In genomic region chr10:124357583-124357930, GRCh38 we compare ENCODE assay signal across 17 cellular contexts.
DNase-seq lines count a peak whose midpoint lies in the region; ATAC-seq, FAIRE-seq and TF ChIP-seq lines count a peak whose summit lies in the region.
"Had no signal": no experiment of that assay in that cellular context is flagged by ENCODE, and none has a peak within 500 bp of the region (broad histone marks: within the 10 kb centered on the region; RNA-seq: fewer than 3 reads in every experiment).

No MANE protein-coding gene starts in this region.

- H2BK120ac ChIP-seq in H1 (replicated peaks; ENCODE audit: low read depth, low read length) (no peak overlapping the region), mesenchymal stem cell (ENCODE audit: low read depth, low read length) (no peak overlapping the region)

- H4K91ac ChIP-seq in H1 (replicated peaks; ENCODE audit: insufficient read length, low read length): peak overlapping the region; percentile 6
- H4K91ac ChIP-seq in mesenchymal stem cell (ENCODE audit: low read length): peak overlapping the region; percentile 4

- no peaks in the 10 kb centered on the region for H3K36me3 ChIP-seq in H1 (ENCODE audit: control insufficient read depth in 2 of 4, insufficient read depth in 4 of 4, low read length in 3 of 4)
- H3K36me3 ChIP-seq in mesenchymal stem cell (ENCODE audit: control insufficient read depth in 1 of 2, insufficient read depth in 2 of 2, low read depth in 1 of 2, low read length in 2 of 2): no peaks in the 10 kb centered on the region

- H4K5ac ChIP-seq in H1 (ENCODE audit: insufficient read length, low read depth, low read length): no peak overlapping the region

- H3K9me3 ChIP-seq in H1 (ENCODE audit: insufficient read depth in 2 of 2, low read depth in 1 of 2, low read length in 1 of 2) (no peaks in the 10 kb centered on the region), mesenchymal stem cell (ENCODE audit: control insufficient read depth, low read length) (peaks cover 8% of the 10 kb centered on the region)

- H3K56ac ChIP-seq in H1 (replicated peaks; ENCODE audit: insufficient read length, low read depth, low read length): no peak overlapping the region

- H3K14ac ChIP-seq in H1 (ENCODE audit: insufficient read length) (no peak overlapping the region), mesenchymal stem cell (ENCODE audit: low read length in 2 of 2) (no peak overlapping the region)

- TF ChIP-seq RAD21 in H1 (IDR thresholded peaks at IDR 0.05 in 1 of 2, conservative IDR thresholded peaks at IDR 0.05 in 1 of 2; ENCODE audit: low read depth in 2 of 2, low read length in 2 of 2): no peak

- no peak overlapping the region for H2AFZ ChIP-seq in H1 (ENCODE audit: low read length)
- H2AFZ ChIP-seq in mesenchymal stem cell (ENCODE audit: low read depth, low read length): no peak overlapping the region

- peaks cover 0 to 2% (median 0%) of the 10 kb centered on the region in 4 experiments; a peak in 1 of 7 replicates for H3K27me3 ChIP-seq in H1 (replicated peaks in 1 of 4; ENCODE audit: control insufficient read depth in 3 of 4, extremely low read depth in 1 of 4, insufficient read depth in 3 of 4, low read length in 3 of 4)
- H3K27me3 ChIP-seq in mesenchymal stem cell (ENCODE audit: control insufficient read depth in 1 of 2, insufficient read depth in 1 of 2, low read length in 2 of 2): peaks cover 0 to 5% of the 10 kb centered on the region in 2 experiments

- H3K27ac ChIP-seq in RWPE1 (peak overlapping the region; percentile 83), H1 (ENCODE audit: low read depth, low read length) (no peak overlapping the region), mesenchymal stem cell (ENCODE audit: low read length, poor library complexity, severe bottlenecking) (no peak overlapping the region)

- H3K4me2 ChIP-seq in H1 (ENCODE audit: insufficient read depth in 1 of 2, low read depth in 2 of 2, low read length in 2 of 2): no peak overlapping the region
- no peak overlapping the region for H3K4me2 ChIP-seq in mesenchymal stem cell (ENCODE audit: low read length, poor library complexity, severe bottlenecking)

- H2AK5ac ChIP-seq in H1 (ENCODE audit: low read depth, low read length): no peak overlapping the region
- H2AK5ac ChIP-seq in mesenchymal stem cell (ENCODE audit: low read length, severe bottlenecking): peak overlapping the region; percentile 51

- no peak overlapping the region for H3K4ac ChIP-seq in H1 (replicated peaks; ENCODE audit: insufficient read length, low read depth, low read length)
- H3K4ac ChIP-seq in mesenchymal stem cell (ENCODE audit: low read depth in 1 of 2, low read length in 2 of 2): no peak overlapping the region

- H4K8ac ChIP-seq in H1 (ENCODE audit: extremely low read depth, insufficient read depth, low read length) (no peak overlapping the region), mesenchymal stem cell (ENCODE audit: low read length) (no peak overlapping the region)

- H2BK15ac ChIP-seq in H1 (ENCODE audit: low read length): no peak overlapping the region
- no peak overlapping the region for H2BK15ac ChIP-seq in mesenchymal stem cell (ENCODE audit: low read depth, poor library complexity, severe bottlenecking)

- CTCF ChIA-PET in RWPE1 (lab: Yijun Ruan, JAX): interaction anchor here (0.7 kb wide), 1 partner anchor 9 kb away, joined by 3 read pairs; no protein-coding TSS in a partner anchor
- CTCF ChIA-PET in H1 (lab: Charles Lee; ENCODE audit: partially characterized antibody): interaction anchor here (0.6 to 1.5 kb wide), 7 partner anchors 9 to 424 kb away, joined by 3 to 4 read pairs (median 3); no protein-coding TSS in a partner anchor
- CTCF ChIA-PET in WTC11 (lab: Charles Lee): interaction anchor here (1.0 to 1.8 kb wide), 2 partner anchors 9 to 31 kb away, joined by 4 to 7 read pairs; no protein-coding TSS in a partner anchor

- peaks cover 0 to 7% (median 1%) of the 10 kb centered on the region in 4 experiments; a peak in 5 of 7 replicates for H3K4me1 ChIP-seq in H1 (replicated peaks in 1 of 4; ENCODE audit: control insufficient read depth in 3 of 4, insufficient read depth in 4 of 4, low read length in 3 of 4)
- H3K4me1 ChIP-seq in mesenchymal stem cell (ENCODE audit: control insufficient read depth, insufficient read depth, low read depth, low read length): peaks cover 4% of the 10 kb centered on the region

- H2BK12ac ChIP-seq in H1 (ENCODE audit: low read depth, low read length): no peak overlapping the region
- peak overlapping the region in 1 of 2 experiments; percentile 42 for H2BK12ac ChIP-seq in mesenchymal stem cell (ENCODE audit: low read length in 2 of 2)

- no peak for TF ChIP-seq EP300 in H1 (IDR thresholded peaks at IDR 0.05; ENCODE audit: borderline replicate concordance in 1 of 2, low read depth in 2 of 2, low read length in 2 of 2)

- ATAC-seq in WTC11 (no peak), HG02970 (IDR thresholded peaks at IDR 0.05; ENCODE audit: low FRiP score, unreplicated experiment) (no peak)
- ATAC-seq: Right ventricle myocardium inferior had no signal

- no peaks in the 10 kb centered on the region; the same call in 1 of the 2 replicates for H3K27me3 Mint-ChIP-seq in WTC11 (ENCODE audit: low read depth)

- H3K4me3 Mint-ChIP-seq in WTC11: no peak overlapping the region

- H3K79me2 ChIP-seq in H1 (ENCODE audit: control insufficient read depth in 1 of 2, insufficient read depth in 2 of 2, low read length in 2 of 2): no peaks in the 10 kb centered on the region

- DNase-seq in RWPE1 (ENCODE audit: low spot score) (no peak), H1 (ENCODE audit: low read depth in 1 of 2, low spot score in 2 of 2) (no peak), mesenchymal stem cell (no peak), posterior vena cava (ENCODE audit: low spot score) (peak; percentile 53), NCI-H2029 (lab: John Stamatoyannopoulos, UW) (no peak), WTC11 (ENCODE audit: low spot score) (no peak)
- DNase-seq: ACHN, AML-193, COR-L47, DMS53, HCEC 1CT, NCI-H1417, NCI-H2029 treated with DMSO at 0.1 percent for 48 hours, NCI-H510A treated with DMSO at 0.1 percent for 48 hours, NCI-H82 had no signal

- H2BK20ac ChIP-seq in H1 (ENCODE audit: low read length): no peak overlapping the region

- H3K27ac Mint-ChIP-seq in WTC11: no peak overlapping the region

- TF ChIP-seq POLR2A in H1 (IDR thresholded peaks at IDR 0.05; ENCODE audit: control extremely low read depth in 1 of 2, low read depth in 2 of 2, low read length in 2 of 2): no peak

- H3K18ac ChIP-seq in H1 (ENCODE audit: extremely low read depth, low read length): no peak overlapping the region
- H3K18ac ChIP-seq in mesenchymal stem cell (ENCODE audit: low read depth in 1 of 2, low read length in 2 of 2): peak overlapping the region in 1 of 2 experiments; percentile 2

- TF ChIP-seq CTCF in RWPE1 (conservative IDR thresholded peaks at IDR 0.05; ENCODE audit: low read depth): no peak
- no peak for TF ChIP-seq CTCF in H1 (IDR thresholded peaks at IDR 0.05; ENCODE audit: control extremely low read depth in 1 of 3, insufficient read depth in 1 of 3, low read depth in 1 of 3, low read length in 3 of 3)
- TF ChIP-seq CTCF in WTC11 (IDR thresholded peaks at IDR 0.05): no peak

- no peak for FAIRE-seq in H1 (lab: Jason Lieb, UNC)

- H3K79me1 ChIP-seq in H1 (ENCODE audit: low read depth, low read length) (no peaks in the 10 kb centered on the region), mesenchymal stem cell (replicated peaks; ENCODE audit: low read length, poor library complexity, severe bottlenecking) (no peaks in the 10 kb centered on the region)

- H3K9me3 Mint-ChIP-seq in WTC11: peaks cover 3% of the 10 kb centered on the region; the same call in 1 of the 2 replicates

- no peaks in the 10 kb centered on the region for H3K23me2 ChIP-seq in H1 (ENCODE audit: low read depth, low read length)

- H3K23ac ChIP-seq in H1 (ENCODE audit: insufficient read length): no peak overlapping the region
- peak overlapping the region in 1 of 2 experiments; percentile 72 for H3K23ac ChIP-seq in mesenchymal stem cell (ENCODE audit: low read length in 2 of 2)

- 84% methylated on average over 10 of the region's 10 CpGs; no CpG with 5 or more reads in 1 of the 2 experiments for WGBS in H1 (ENCODE audit: extremely low coverage in 1 of 2, insufficient coverage in 1 of 2, insufficient read length in 1 of 2, insufficient replicate concordance in 2 of 2, low coverage in 1 of 2, low lambda C conversion rate in 2 of 2, missing lambda C conversion rate in 1 of 2), 2 experiments
- 82% methylated on average over 10 of the region's 10 CpGs for WGBS in mesenchymal stem cell

- H3K4me3 ChIP-seq in H1 (ENCODE audit: extremely low read depth in 1 of 4, insufficient read depth in 2 of 4, low read depth in 3 of 4, low read length in 4 of 4) (no peak overlapping the region), mesenchymal stem cell (ENCODE audit: insufficient read depth in 1 of 2, low read depth in 1 of 2, low read length in 2 of 2) (no peak overlapping the region)

- peaks cover 24% of the 10 kb centered on the region for H3K4me1 Mint-ChIP-seq in WTC11

- intact Hi-C loops in posterior vena cava (cut with DNase I): no loop called here

- no peak overlapping the region for H2BK5ac ChIP-seq in H1 (ENCODE audit: low read depth, low read length)
- no peak overlapping the region for H2BK5ac ChIP-seq in mesenchymal stem cell (ENCODE audit: low read depth, low read length, poor library complexity, severe bottlenecking)

- H3K36me3 Mint-ChIP-seq in WTC11: no peaks in the 10 kb centered on the region

- no peaks in the 10 kb centered on the region for H4K20me1 ChIP-seq in H1 (replicated peaks in 1 of 2; ENCODE audit: control insufficient read depth in 1 of 2, insufficient read depth in 2 of 2, low read length in 2 of 2)

- H3K9ac ChIP-seq in H1 (replicated peaks in 1 of 4; ENCODE audit: extremely low read depth in 1 of 4, low read depth in 3 of 4, low read length in 3 of 4): no peak overlapping the region
- no peak overlapping the region for H3K9ac ChIP-seq in mesenchymal stem cell (ENCODE audit: low read length)

- POLR2A ChIA-PET in RWPE1 (lab: Yijun Ruan, JAX; ENCODE audit: low non-redundant PET): no interaction called here
- POLR2A ChIA-PET in H1 (lab: Charles Lee; ENCODE audit: partially characterized antibody): interaction anchor here (0.5 kb wide), 1 partner anchor 105 kb away, joined by 4 read pairs; no protein-coding TSS in a partner anchor
- POLR2A ChIA-PET in WTC11 (lab: Charles Lee): no interaction called here

TF ChIP-seq in H1, 55 proteins besides CTCF, POLR2A, EP300 and RAD21 (continues in another document):
- no peak for TF ChIP-seq TAF7 (optimal IDR thresholded peaks at IDR 0.05; ENCODE audit: borderline replicate concordance, low read depth, low read length)
- no peak for TF ChIP-seq SP4 (IDR thresholded peaks at IDR 0.05; ENCODE audit: low read length)
